In the genomic region with DNA sequence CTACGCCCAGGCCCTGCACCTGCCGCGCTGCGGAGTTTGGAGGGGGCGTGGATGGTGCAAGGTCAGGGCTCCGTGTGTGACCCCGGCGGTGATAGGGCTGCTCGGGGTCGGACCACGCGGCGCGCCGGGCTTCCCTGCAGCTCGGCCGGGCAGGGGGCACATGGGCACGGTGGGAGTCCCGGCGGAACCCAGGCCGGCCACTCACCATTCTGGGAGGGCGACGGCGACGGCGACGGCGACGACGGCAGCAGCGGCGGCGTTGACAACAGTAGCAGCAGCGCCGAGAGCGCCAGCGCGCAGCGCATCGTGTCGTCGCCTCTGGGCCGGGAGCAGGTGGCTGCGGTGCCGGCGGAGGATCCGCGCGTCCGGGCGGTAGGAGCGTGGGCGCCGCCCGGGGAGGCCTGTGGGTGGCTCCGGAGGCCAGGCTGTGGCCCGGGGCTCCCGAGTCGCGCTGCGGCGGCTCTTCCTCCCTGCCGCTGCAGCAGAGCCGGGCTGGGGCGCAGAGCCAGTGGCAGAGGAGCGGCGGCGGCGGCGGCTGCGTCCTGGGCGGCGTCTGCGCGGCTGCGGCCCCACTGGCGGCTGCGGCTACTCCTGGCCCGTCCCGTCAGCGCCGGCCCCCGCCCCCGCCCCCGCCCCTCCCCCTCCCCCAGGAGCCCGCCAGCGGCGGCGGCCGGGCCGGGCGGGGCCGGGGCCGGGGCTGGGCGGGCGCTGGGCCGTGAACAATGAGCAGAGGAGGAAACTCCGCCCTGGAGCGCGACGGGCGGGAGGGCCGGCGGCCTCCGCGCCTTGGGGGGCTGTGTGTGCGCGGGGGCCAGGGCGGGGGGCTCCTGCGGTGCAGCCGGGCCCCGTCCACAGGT, we compare ENCODE assay signal across 8 cellular contexts. TPM values are rescaled to one million over a fixed set of nuclear protein-coding genes. Genes with fewer than 3 reads are reported as not detected.
A peak's percentile ranks its signal among the peaks of the same experiment; 100 is the strongest.
DNase-seq lines count a peak whose midpoint lies in the region; ATAC-seq, FAIRE-seq and TF ChIP-seq lines count a peak whose summit lies in the region.

A gene (minus strand): TSS at position 574 of the 857 bp plus-strand sequence. CDS start 269 bp downstream, at position 305.

- peak within 1 kb of the TSS; percentile 69 for H3K9ac ChIP-seq in neural cell (ENCODE audit: low read length)

- H3K4me3 ChIP-seq in Caco-2 (ENCODE audit: low read depth, low read length) (peak within 1 kb of the TSS; percentile 91), neural cell (ENCODE audit: low read length) (peak within 1 kb of the TSS; percentile 92)

- CTCF ChIA-PET in Caco-2 (lab: Charles Lee), result no interaction called here

- DNase-seq in Caco-2 (peak; percentile 73 to 83), HTR-8/SVneo (ENCODE audit: insufficient read length, low spot score) (peak; percentile 73), RCC 7860 (ENCODE audit: low spot score) (peak; percentile 57), foreskin melanocyte (peak; percentile 6)
- peak; percentile 79 for DNase-seq in activated effector memory CD4-positive, alpha-beta T cell treated with anti-CD3 and anti-CD28 coated beads, Interleukin-2, amount 50 U/mL, for 16 hours

- intact Hi-C loops in Caco-2 (cut with micrococcal nuclease; ENCODE audit: unreplicated experiment), result loop anchor here (2.0 to 5.0 kb wide), 2 partner anchors 46 to 65 kb away; no protein-coding TSS in a partner anchor

- BruUV-seq in Caco-2 (replicated peaks; lab: Mats Ljungman, UMichigan), result no TSS peak

- TF ChIP-seq CTCF in Caco-2 (IDR thresholded peaks at IDR 0.05; ENCODE audit: insufficient read depth in 1 of 2, low read depth in 1 of 2, low read length in 1 of 2, severe bottlenecking in 1 of 2, unreplicated experiment in 1 of 2) (no peak), neural cell (IDR thresholded peaks at IDR 0.05; ENCODE audit: poor library complexity, severe bottlenecking) (no peak)

- no peaks in the 10 kb centered on the region for H3K27me3 Mint-ChIP-seq in Caco-2 (ENCODE audit: insufficient read depth, unreplicated experiment)

- peak within 1 kb of the TSS; percentile 27 for H2AFZ ChIP-seq in neural cell (ENCODE audit: low read depth, low read length)

- no peak for TF ChIP-seq EP300 in neural cell (conservative IDR thresholded peaks at IDR 0.05; ENCODE audit: poor library complexity, severe bottlenecking)

- TF ChIP-seq RAD21 in neural cell (conservative IDR thresholded peaks at IDR 0.05), result peak; percentile 27

- no peak for FAIRE-seq in HTR-8/SVneo (lab: Jason Lieb, UNC)
- no peak for FAIRE-seq in RCC 7860 (lab: Jason Lieb, UNC)

- peaks cover 31% of the 10 kb centered on the region for H3K4me1 ChIP-seq in Caco-2

- H3K27me3 ChIP-seq in Caco-2 (replicated peaks; ENCODE audit: control insufficient read depth, insufficient read depth, low read length) (no peaks in the 10 kb centered on the region), neural cell (ENCODE audit: insufficient read depth, low read depth, low read length) (peaks cover 45% of the 10 kb centered on the region)

- peaks cover 34% of the 10 kb centered on the region for H3K4me1 Mint-ChIP-seq in Caco-2 (ENCODE audit: low read depth, unreplicated experiment)

- no peaks in the 10 kb centered on the region for H3K79me2 ChIP-seq in neural cell (replicated peaks; ENCODE audit: insufficient read depth, low read length)

- POLR2A ChIA-PET in Caco-2 (lab: Charles Lee), result interaction anchor here (1.5 kb wide), 1 partner anchor 29 kb away, joined by 3 read pairs; no protein-coding TSS in a partner anchor

- peak within 1 kb of the TSS; percentile 67 for H3K27ac Mint-ChIP-seq in Caco-2 (ENCODE audit: unreplicated experiment)

- no peaks in the 10 kb centered on the region for H3K9me2 ChIP-seq in neural cell (ENCODE audit: insufficient read depth, low read length)

- H3K36me3 Mint-ChIP-seq in Caco-2 (ENCODE audit: insufficient read depth, unreplicated experiment), result peaks cover 28% of the 10 kb centered on the region

- no peaks in the 10 kb centered on the region; the same call in 1 of the 2 replicates for H3K36me3 ChIP-seq in Caco-2 (ENCODE audit: control insufficient read depth, insufficient read depth, low read length)
- H3K36me3 ChIP-seq in neural cell (ENCODE audit: insufficient read depth, low read length), result no peaks in the 10 kb centered on the region

- peak within 1 kb of the TSS; percentile 94 for H3K4me3 Mint-ChIP-seq in Caco-2 (ENCODE audit: unreplicated experiment)

- H4K20me1 ChIP-seq in neural cell (ENCODE audit: insufficient read depth), result no peaks in the 10 kb centered on the region

- H3K9me3 ChIP-seq in Caco-2 (no peaks in the 10 kb centered on the region), neural cell (ENCODE audit: low read length) (no peaks in the 10 kb centered on the region)

- no peaks in the 10 kb centered on the region for H3K9me3 Mint-ChIP-seq in Caco-2 (ENCODE audit: unreplicated experiment)

- peak; percentile 63 for ATAC-seq in GM21367 (IDR thresholded peaks at IDR 0.05; ENCODE audit: unreplicated experiment)

- peak within 1 kb of the TSS; percentile 69 for H3K4me2 ChIP-seq in neural cell (ENCODE audit: low read length)

- H3K27ac ChIP-seq in neural cell (ENCODE audit: low read length) (no peak within 1 kb of the TSS), temporal lobe (ENCODE audit: low read depth, low read length) (no peak within 1 kb of the TSS)

- H3F3A ChIP-seq in neural cell (ENCODE audit: insufficient read depth, low read length, poor library complexity, severe bottlenecking), result no peaks in the 10 kb centered on the region

TF ChIP-seq in neural cell, 6 proteins besides CTCF, POLR2A, EP300 and RAD21:
- TF ChIP-seq MXI1 (conservative IDR thresholded peaks at IDR 0.05; ENCODE audit: poor library complexity, severe bottlenecking) (peak; percentile 70), EZH2 (IDR thresholded peaks at IDR 0.05; ENCODE audit: borderline replicate concordance, insufficient read depth, low read length, poor library complexity, severe bottlenecking) (no peak), POLR2AphosphoS5 (IDR thresholded peaks at IDR 0.05) (peak; percentile 58), TAF1 (IDR thresholded peaks at IDR 0.05; ENCODE audit: low read depth) (no peak), SMC3 (conservative IDR thresholded peaks at IDR 0.05; ENCODE audit: poor library complexity) (no peak)
- TF ChIP-seq, protein P1, sequence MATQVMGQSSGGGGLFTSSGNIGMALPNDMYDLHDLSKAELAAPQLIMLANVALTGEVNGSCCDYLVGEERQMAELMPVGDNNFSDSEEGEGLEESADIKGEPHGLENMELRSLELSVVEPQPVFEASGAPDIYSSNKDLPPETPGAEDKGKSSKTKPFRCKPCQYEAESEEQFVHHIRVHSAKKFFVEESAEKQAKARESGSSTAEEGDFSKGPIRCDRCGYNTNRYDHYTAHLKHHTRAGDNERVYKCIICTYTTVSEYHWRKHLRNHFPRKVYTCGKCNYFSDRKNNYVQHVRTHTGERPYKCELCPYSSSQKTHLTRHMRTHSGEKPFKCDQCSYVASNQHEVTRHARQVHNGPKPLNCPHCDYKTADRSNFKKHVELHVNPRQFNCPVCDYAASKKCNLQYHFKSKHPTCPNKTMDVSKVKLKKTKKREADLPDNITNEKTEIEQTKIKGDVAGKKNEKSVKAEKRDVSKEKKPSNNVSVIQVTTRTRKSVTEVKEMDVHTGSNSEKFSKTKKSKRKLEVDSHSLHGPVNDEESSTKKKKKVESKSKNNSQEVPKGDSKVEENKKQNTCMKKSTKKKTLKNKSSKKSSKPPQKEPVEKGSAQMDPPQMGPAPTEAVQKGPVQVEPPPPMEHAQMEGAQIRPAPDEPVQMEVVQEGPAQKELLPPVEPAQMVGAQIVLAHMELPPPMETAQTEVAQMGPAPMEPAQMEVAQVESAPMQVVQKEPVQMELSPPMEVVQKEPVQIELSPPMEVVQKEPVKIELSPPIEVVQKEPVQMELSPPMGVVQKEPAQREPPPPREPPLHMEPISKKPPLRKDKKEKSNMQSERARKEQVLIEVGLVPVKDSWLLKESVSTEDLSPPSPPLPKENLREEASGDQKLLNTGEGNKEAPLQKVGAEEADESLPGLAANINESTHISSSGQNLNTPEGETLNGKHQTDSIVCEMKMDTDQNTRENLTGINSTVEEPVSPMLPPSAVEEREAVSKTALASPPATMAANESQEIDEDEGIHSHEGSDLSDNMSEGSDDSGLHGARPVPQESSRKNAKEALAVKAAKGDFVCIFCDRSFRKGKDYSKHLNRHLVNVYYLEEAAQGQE (IDR thresholded peaks at IDR 0.05; ENCODE audit: borderline replicate concordance), result peak; percentile 18

RNA-seq across cellular contexts. Expression of the gene that starts here (rescaled TPM):
- total RNA-seq in Caco-2 (2022) (243 and 278 TPM in 2 replicates), temporal lobe (21.6 TPM)
- polyA plus RNA-seq in neural cell, result 4.5 and 6.1 TPM in 2 replicates
- polyA minus RNA-seq in neural cell, result 6.6 and 9.8 TPM in 2 replicates

Comparison
In these comparisons a context has a peak if more than half of its experiments do, and no peak if none do; other contexts are left out.
1. RNA of the gene that starts here (total RNA-seq): 243 to 278 TPM in Caco-2; 21.6 TPM in temporal lobe (single experiment); every median in the first group is over 10 times any median in the second.
2. DNase-seq: peak in every context shown above with its lines; median percentile 79 in activated effector memory CD4-positive, alpha-beta T cell treated with anti-CD3 and anti-CD28 coated beads, Interleukin-2, amount 50 U/mL, for 16 hours; 78 in Caco-2; 73 in HTR-8/SVneo; 57 in RCC 7860; 6 in foreskin melanocyte.